Comparison of ENCODE assay signal across 26 cellular contexts in genomic region chrX:133661962-133662839, GRCh38.
"Had no signal": no experiment of that assay in that cellular context is flagged by ENCODE, and none has a peak within 500 bp of the region (broad histone marks: within the 10 kb centered on the region; RNA-seq: fewer than 3 reads in every experiment).

No MANE protein-coding gene starts in this region.

- DNase-seq: activated CD4-positive, alpha-beta T cell treated with anti-CD3 and anti-CD28 coated beads, Interleukin-2, amount 10 ng/mL, durations not matched to agents 7 days and 5 days; activated CD8-positive, alpha-beta T cell treated with anti-CD3 and anti-CD28 coated beads, Interleukin-2, amount 10 ng/mL, durations not matched to agents 7 days and 5 days; activated naive CD4-positive, alpha-beta T cell treated with anti-CD3 and anti-CD28 coated beads, Interleukin-2, amount 10 ng/mL, durations not matched to agents 7 days and 5 days; activated naive CD8-positive, alpha-beta T cell treated with anti-CD3 and anti-CD28 coated beads, Interleukin-2, amount 50 U/mL, for 24 hours; activated T-cell treated with anti-CD3 and anti-CD28 coated beads, Interleukin-2, amount 50 U/mL, for 24 hours; aorta; dermis blood vessel endothelial cell; effector memory CD4-positive, alpha-beta T cell; esophagus squamous epithelium; heart left ventricle; kidney glomerular epithelial cell; left ventricle myocardium inferior; mammary epithelial cell; nephron progenitor cell; nucleus accumbens; posterior cingulate gyrus; stimulated activated CD4-positive, alpha-beta T cell treated with anti-CD3 and anti-CD28 coated beads, Interleukin-2, amount 100 ng/mL, for 24 hours; stimulated activated naive CD8-positive, alpha-beta T cell treated with anti-CD3 and anti-CD28 coated beads, Interleukin-15, Interleukin-2, amounts not matched to agents 100 U/mL and 50 U/mL, for 24 hours; T-helper 1 cell; T-helper 9 cell; transverse colon had no signal

- ATAC-seq: activated CD4-positive, CD25-positive, alpha-beta regulatory T cell treated with anti-CD3 and anti-CD28 coated beads, Interleukin-2, amount 50 U/mL, for 24 hours; activated CD8-positive, alpha-beta T cell treated with anti-CD3 and anti-CD28 coated beads, Interleukin-2, amount 10 ng/mL, durations not matched to agents 7 days and 5 days; activated naive CD8-positive, alpha-beta T cell treated with anti-CD3 and anti-CD28 coated beads, Interleukin-2, amount 50 U/mL, for 24 hours; gastroesophageal sphincter; heart left ventricle; stimulated activated naive CD8-positive, alpha-beta T cell treated with anti-CD3 and anti-CD28 coated beads, Interleukin-15, Interleukin-2, amounts not matched to agents 100 U/mL and 50 U/mL, for 24 hours had no signal

- FAIRE-seq: endothelial cell of umbilical vein had no signal

- H3K36me3 ChIP-seq: cardiac muscle cell, esophagus squamous epithelium, gastroesophageal sphincter, heart left ventricle, left ventricle myocardium inferior, transverse colon, vagina had no signal

- H3K27me3 ChIP-seq: cardiac muscle cell, gastroesophageal sphincter, transverse colon, vagina had no signal

- H3K9me3 ChIP-seq: esophagus squamous epithelium, gastroesophageal sphincter, heart left ventricle, left ventricle myocardium inferior, transverse colon, vagina had no signal

- H3K27ac ChIP-seq: cardiac muscle cell, esophagus squamous epithelium, gastroesophageal sphincter, heart left ventricle, left ventricle myocardium inferior, transverse colon, vagina had no signal

- H3K4me1 ChIP-seq: esophagus squamous epithelium, gastroesophageal sphincter, heart left ventricle, left ventricle myocardium inferior, transverse colon, vagina had no signal

- H3K4me3 ChIP-seq: cardiac muscle cell, esophagus squamous epithelium, gastroesophageal sphincter, heart left ventricle, left ventricle myocardium inferior, transverse colon, vagina had no signal
